20 cellular contexts compared by ENCODE assay signal in genomic region chr10:18345308-18345707, GRCh38.
"Had no signal": no experiment of that assay in that cellular context is flagged by ENCODE, and none has a peak within 500 bp of the region (broad histone marks: within the 10 kb centered on the region; RNA-seq: fewer than 3 reads in every experiment).

No MANE protein-coding gene starts in this region.

- H3K27me3 ChIP-seq: hepatocyte, left lung, ovary, spleen, testis, tibial artery had no signal

- H3K4me3 ChIP-seq: hepatocyte, left lung, lower lobe of right lung, ovary, skin epidermis, spleen, testis, tibial artery had no signal

- H3K4me1 ChIP-seq: left lung, lower lobe of right lung, spleen had no signal

- H3K36me3 ChIP-seq: left lung, lower lobe of right lung, ovary, spleen, tibial artery had no signal

- H3K27ac ChIP-seq: hepatocyte, left lung, lower lobe of right lung, ovary, skin epidermis, spleen, testis, tibial artery had no signal

- ATAC-seq: effector memory CD8-positive, alpha-beta T cell; left lung; lower lobe of right lung; naive thymus-derived CD8-positive, alpha-beta T cell; right cardiac atrium; stimulated activated memory B cell treated with anti-CD40 and anti-IgM and Interleukin-4, amounts not matched to agents 10 μg/mL and 1 μg/mL and 100 μg/mL, for 72 hours; stimulated activated naive CD8-positive, alpha-beta T cell treated with anti-CD3 and anti-CD28 coated beads, Interleukin-15, Interleukin-2, amounts not matched to agents 100 U/mL and 50 U/mL, for 24 hours had no signal

- FAIRE-seq: endometrium, frontal cortex had no signal

- H3K9me3 ChIP-seq: left lung, lower lobe of right lung, ovary, spleen, testis, tibial artery had no signal

- DNase-seq: cerebellar nuclear complex; cortex of kidney; effector memory CD8-positive, alpha-beta T cell; left lung; lower lobe of right lung; naive thymus-derived CD8-positive, alpha-beta T cell; occipital lobe; ovary; right cardiac atrium; spleen; stimulated activated CD4-positive, alpha-beta T cell treated with anti-CD3 and anti-CD28 coated beads, Interleukin-4, amount 100 ng/mL, for 4 hours; stimulated activated naive CD8-positive, alpha-beta T cell treated with anti-CD3 and anti-CD28 coated beads, Interleukin-15, Interleukin-2, amounts not matched to agents 100 U/mL and 50 U/mL, for 24 hours; substantia nigra; testis; tibial artery had no signal
